Comparison of ENCODE assay signal across 8 cellular contexts in genomic region chrX:56813318-56813837, GRCh38.
A peak's percentile ranks its signal among the peaks of the same experiment; 100 is the strongest.
DNase-seq lines count a peak whose midpoint lies in the region; ATAC-seq and TF ChIP-seq lines count a peak whose summit lies in the region.

No MANE protein-coding gene starts in this region.

- intact Hi-C loops in CD14-positive monocyte (cut with micrococcal nuclease) (no loop called here), left cardiac atrium (cut with DNase I) (no loop called here)

- TF ChIP-seq POLR2A in NB4 (IDR thresholded peaks at IDR 0.05; ENCODE audit: extremely low read depth, insufficient read length) (peak; percentile 17), suprapubic skin (IDR thresholded peaks at IDR 0.05) (no peak)

- 38% methylated on average over 7 of the region's 7 CpGs for WGBS in suprapubic skin

- H3K27me3 ChIP-seq in suprapubic skin, result no peaks in the 10 kb centered on the region

- peak overlapping the region; percentile 66 for H3K27ac ChIP-seq in suprapubic skin

- peaks cover 38% of the 10 kb centered on the region for H3K4me1 Mint-ChIP-seq in CD14-positive monocyte
- peaks cover 26% of the 10 kb centered on the region for H3K4me1 Mint-ChIP-seq in activated T-cell treated with anti-CD3 and anti-CD28 coated beads, Interleukin-2, amount 50 U/mL, for 72 hours (ENCODE audit: low read depth)

- no peaks in the 10 kb centered on the region for H3K36me3 ChIP-seq in suprapubic skin

- H3K4me3 Mint-ChIP-seq in CD14-positive monocyte, result peak overlapping the region; percentile 81 to 87
- peak overlapping the region; percentile 76 to 88 for H3K4me3 Mint-ChIP-seq in activated T-cell treated with anti-CD3 and anti-CD28 coated beads, Interleukin-2, amount 50 U/mL, for 72 hours

- DNase-seq in CD14-positive monocyte (ENCODE audit: low spot score) (peak; percentile 80), NB4 (ENCODE audit: low read depth) (peak; percentile 86), left cardiac atrium (peak; percentile 45), suprapubic skin (ENCODE audit: low spot score in 2 of 2) (peak in 1 of 2 donors; percentile 74), NCI-H82 treated with DMSO at 0.1 percent for 48 hours (lab: John Stamatoyannopoulos, UW; ENCODE audit: unreplicated experiment) (no peak), NCI-H446 (lab: John Stamatoyannopoulos, UW) (no peak)
- peak; percentile 56 to 72 for DNase-seq in activated T-cell treated with anti-CD3 and anti-CD28 coated beads, Interleukin-2, amount 50 U/mL, for 72 hours

- no peaks in the 10 kb centered on the region for H3K9me3 Mint-ChIP-seq in CD14-positive monocyte
- H3K9me3 Mint-ChIP-seq in activated T-cell treated with anti-CD3 and anti-CD28 coated beads, Interleukin-2, amount 50 U/mL, for 72 hours, result no peaks in the 10 kb centered on the region

- peaks cover 0 to 13% (median 3%) of the 10 kb centered on the region in 3 donors for H3K27me3 Mint-ChIP-seq in CD14-positive monocyte (ENCODE audit: low read depth in 3 of 3)
- H3K27me3 Mint-ChIP-seq in activated T-cell treated with anti-CD3 and anti-CD28 coated beads, Interleukin-2, amount 50 U/mL, for 72 hours (ENCODE audit: low read depth), result no peaks in the 10 kb centered on the region

- no peak for TF ChIP-seq CTCF in CD14-positive monocyte (IDR thresholded peaks at IDR 0.05)
- TF ChIP-seq CTCF in NB4 (IDR thresholded peaks at IDR 0.05; ENCODE audit: low read depth, low read length), result no peak
- TF ChIP-seq CTCF in suprapubic skin (IDR thresholded peaks at IDR 0.05), result no peak

- no peak for TF ChIP-seq EP300 in suprapubic skin (IDR thresholded peaks at IDR 0.05)

- no peaks in the 10 kb centered on the region for H3K9me3 ChIP-seq in suprapubic skin

- H3K36me3 Mint-ChIP-seq in CD14-positive monocyte, result no peaks in the 10 kb centered on the region
- H3K36me3 Mint-ChIP-seq in activated T-cell treated with anti-CD3 and anti-CD28 coated beads, Interleukin-2, amount 50 U/mL, for 72 hours (ENCODE audit: insufficient read depth in 2 of 2), result peaks cover 1 to 4% of the 10 kb centered on the region in 2 donors

- H3K4me1 ChIP-seq in suprapubic skin, result peaks cover 16% of the 10 kb centered on the region

- peak; percentile 45 for ATAC-seq in GM21723 (IDR thresholded peaks at IDR 0.05; ENCODE audit: unreplicated experiment)
- ATAC-seq in activated T-cell treated with anti-CD3 and anti-CD28 coated beads, Interleukin-2, amount 50 U/mL, for 72 hours (replicated peaks in 1 of 2), result peak; percentile 88 to 93
- ATAC-seq in left cardiac atrium, result peak; percentile 84 to 95

- peak overlapping the region; percentile 25 for H3K4me3 ChIP-seq in NB4 (ENCODE audit: low read depth, low read length)
- H3K4me3 ChIP-seq in suprapubic skin, result peak overlapping the region; percentile 7

- peak overlapping the region; percentile 91 to 100 (median 96) for H3K27ac Mint-ChIP-seq in CD14-positive monocyte
- H3K27ac Mint-ChIP-seq in activated T-cell treated with anti-CD3 and anti-CD28 coated beads, Interleukin-2, amount 50 U/mL, for 72 hours, result peak overlapping the region; percentile 93

Comparison
In these comparisons a context has a peak if more than half of its experiments do, and no peak if none do; other contexts are left out.
1. DNase-seq: peak in CD14-positive monocyte (single experiment), NB4 (single experiment), activated T-cell treated with anti-CD3 and anti-CD28 coated beads, Interleukin-2, amount 50 U/mL, for 72 hours (2 of 2) and left cardiac atrium (single experiment); none in NCI-H82 treated with DMSO at 0.1 percent for 48 hours (single experiment) and NCI-H446 (0 of 2).
2. Peak in every context shown above with its lines, with median percentiles within 50 percentile points of each other: ATAC-seq.